ENCODE assay signal across 8 cellular contexts in the genomic region with DNA sequence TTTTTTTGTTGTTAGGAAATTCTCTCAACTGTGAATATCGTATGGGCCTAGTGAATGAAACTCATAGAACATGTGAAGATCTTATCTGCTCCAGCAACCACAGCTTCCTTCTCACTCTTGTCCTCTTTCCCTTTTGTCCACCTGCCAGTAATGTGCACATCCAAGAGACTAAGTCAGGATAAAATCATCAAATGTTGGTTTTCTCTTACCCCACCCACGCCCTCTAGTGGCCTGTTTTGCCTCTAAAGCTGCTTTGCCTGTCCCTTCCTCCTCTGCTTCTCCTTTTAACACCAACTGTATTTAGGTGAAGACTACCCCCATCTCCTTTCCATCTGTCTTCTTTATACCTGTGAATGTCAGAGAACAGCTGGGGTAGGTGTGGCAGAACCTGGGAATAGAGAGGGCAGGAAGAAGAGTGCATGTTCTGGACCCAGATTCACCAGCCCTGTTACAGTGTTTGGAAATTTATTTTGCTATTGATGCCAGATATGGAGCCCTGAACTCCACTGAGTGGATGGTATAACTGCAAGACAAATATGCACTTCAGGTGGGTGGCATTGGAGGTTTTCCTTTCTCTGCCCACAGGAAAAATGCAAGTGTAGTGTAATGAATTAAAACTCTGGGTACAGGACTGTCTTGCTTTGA. TPM values are rescaled to one million over a fixed set of nuclear protein-coding genes. Genes with fewer than 3 reads are reported as not detected.
A peak's percentile ranks its signal among the peaks of the same experiment; 100 is the strongest.
DNase-seq lines count a peak whose midpoint lies in the region; TF ChIP-seq lines count a peak whose summit lies in the region.

No MANE protein-coding gene starts in this region.

- H3K9me3 Mint-ChIP-seq in activated CD4-positive, alpha-beta memory T cell treated with anti-CD3 and anti-CD28 coated beads for 36 hours: no peaks in the 10 kb centered on the region

- H3K27me3 ChIP-seq in dorsolateral prefrontal cortex: no peaks in the 10 kb centered on the region

- H3K4me1 Mint-ChIP-seq in activated CD4-positive, alpha-beta memory T cell treated with anti-CD3 and anti-CD28 coated beads for 36 hours (ENCODE audit: low read depth): peaks cover 82% of the 10 kb centered on the region

- DNase-seq in Ammon's horn (ENCODE audit: low spot score) (peak; percentile 88), HFF-Myc (ENCODE audit: extremely low read depth, low read depth) (peak; percentile 49), NCI-H69 (lab: John Stamatoyannopoulos, UW) (peak; percentile 84), dorsolateral prefrontal cortex (peak in 9 of 10 donors; percentile 60 to 92 (median 80)), medulla oblongata (ENCODE audit: extremely low spot score) (peak; percentile 91), NCI-H128 (lab: John Stamatoyannopoulos, UW; ENCODE audit: unreplicated experiment) (no peak)
- peak; percentile 82 for DNase-seq in activated CD4-positive, alpha-beta memory T cell treated with anti-CD3 and anti-CD28 coated beads for 36 hours
- DNase-seq in stimulated activated CD8-positive, alpha-beta memory T cell treated with anti-CD3 and anti-CD28 coated beads, Interleukin-15, amount 100 ng/mL, for 4 hours (ENCODE audit: low read depth in 2 of 2): peak; percentile 26 to 56

- CTCF ChIA-PET in activated CD4-positive, alpha-beta memory T cell treated with anti-CD3 and anti-CD28 coated beads for 36 hours (lab: Charles Lee): interaction anchor here (0.6 to 9.7 kb wide), 38 partner anchors 8 to 359 kb away, joined by 3 to 92 read pairs (median 4); partner anchors contain the start of gene MGAT5

- H3K27ac ChIP-seq in dorsolateral prefrontal cortex: peak overlapping the region in 11 of 59 donors; percentile 6 to 69 (median 33)

- H3K36me3 Mint-ChIP-seq in activated CD4-positive, alpha-beta memory T cell treated with anti-CD3 and anti-CD28 coated beads for 36 hours: no peaks in the 10 kb centered on the region

- H3K4me3 ChIP-seq in HFF-Myc (replicated peaks; ENCODE audit: low read depth, low read length) (no peak overlapping the region), dorsolateral prefrontal cortex (no peak overlapping the region)

- peaks cover 2% of the 10 kb centered on the region for H3K27me3 Mint-ChIP-seq in activated CD4-positive, alpha-beta memory T cell treated with anti-CD3 and anti-CD28 coated beads for 36 hours

- POLR2A ChIA-PET in activated CD4-positive, alpha-beta memory T cell treated with anti-CD3 and anti-CD28 coated beads for 36 hours (lab: Charles Lee): interaction anchor here (1.1 kb wide), 1 partner anchor 10 kb away, joined by 4 read pairs; no protein-coding TSS in a partner anchor

- peak; percentile 87 for TF ChIP-seq CTCF in HFF-Myc (IDR thresholded peaks at IDR 0.05; ENCODE audit: low read depth, low read length, missing control alignments)
- peak; percentile 52 to 93 (median 80) for TF ChIP-seq CTCF in dorsolateral prefrontal cortex (IDR thresholded peaks at IDR 0.05 in 54 of 56, conservative IDR thresholded peaks at IDR 0.05 in 2 of 56; ENCODE audit: low read depth in 1 of 56, partially characterized antibody in 56 of 56)

- H3K27ac Mint-ChIP-seq in activated CD4-positive, alpha-beta memory T cell treated with anti-CD3 and anti-CD28 coated beads for 36 hours: no peak overlapping the region

- intact Hi-C loops in activated CD4-positive, alpha-beta memory T cell treated with anti-CD3 and anti-CD28 coated beads for 36 hours (cut with micrococcal nuclease): loop anchor here (1.0 kb wide), 2 partner anchors 127 to 167 kb away; no protein-coding TSS in a partner anchor
- intact Hi-C loops in dorsolateral prefrontal cortex (cut with DNase I): loop anchor here (1.0 to 10.0 kb wide), 6 partner anchors 51 to 207 kb away; no protein-coding TSS in a partner anchor

- H3K4me3 Mint-ChIP-seq in activated CD4-positive, alpha-beta memory T cell treated with anti-CD3 and anti-CD28 coated beads for 36 hours: no peak overlapping the region

RNA-seq across cellular contexts. Expression of gene MGAT5, which starts 8.4 kb away (rescaled TPM):
- total RNA-seq in activated CD4-positive, alpha-beta memory T cell treated with anti-CD3 and anti-CD28 coated beads for 36 hours: 10 to 100 TPM; 33.6 to 38.3 TPM
- total RNA-seq in dorsolateral prefrontal cortex: 10 to 100 TPM; 58.2 to 97.2 (median 74.5) TPM
